29 cellular contexts compared by ENCODE assay signal in genomic region chr6:143243786-143244185, GRCh38.
"Had no signal": no experiment of that assay in that cellular context is flagged by ENCODE, and none has a peak within 500 bp of the region (broad histone marks: within the 10 kb centered on the region; RNA-seq: fewer than 3 reads in every experiment).

No MANE protein-coding gene starts in this region.

- H3K9me3 Mint-ChIP-seq: immature natural killer cell had no signal

- H3K27ac Mint-ChIP-seq: immature natural killer cell; naive thymus-derived CD8-positive, alpha-beta T cell; nephron; neural progenitor cell; stimulated activated naive B cell treated with anti-CD40 and anti-IgM and Interleukin-4, amounts not matched to agents 10 μg/mL and 1 μg/mL and 100 μg/mL, for 72 hours had no signal

- DNase-seq: immature natural killer cell; kidney; left colon; left lung; lower lobe of right lung; mammary epithelial cell; mesenchymal stem cell; naive thymus-derived CD8-positive, alpha-beta T cell; pancreas; posterior cingulate gyrus; retina; right cardiac atrium; stimulated activated CD4-positive, alpha-beta T cell treated with anti-CD3 and anti-CD28 coated beads, Interleukin-12 subunit alpha, Interleukin-12 subunit beta, amount 100 ng/mL, for 4 hours; stimulated activated CD4-positive, alpha-beta T cell treated with anti-CD3 and anti-CD28 coated beads, Interleukin-15, amount 100 ng/mL, for 24 hours; stimulated activated CD4-positive, alpha-beta T cell treated with anti-CD3 and anti-CD28 coated beads, Interleukin-2, amount 100 ng/mL, for 24 hours; stimulated activated CD4-positive, alpha-beta T cell treated with anti-CD3 and anti-CD28 coated beads, Interleukin-4, amount 100 ng/mL, for 1 hour; stimulated activated naive B cell treated with anti-CD40 and anti-IgM and Interleukin-4, amounts not matched to agents 10 μg/mL and 1 μg/mL and 100 μg/mL, for 72 hours; stimulated activated naive CD8-positive, alpha-beta T cell treated with anti-CD3 and anti-CD28 coated beads, Interleukin-15, Interleukin-2, amounts not matched to agents 100 U/mL and 50 U/mL, for 24 hours; stomach; testis; thyroid gland; transverse colon; upper lobe of left lung had no signal

- ATAC-seq: left colon; left lung; lower lobe of right lung; naive thymus-derived CD8-positive, alpha-beta T cell; right cardiac atrium; sciatic nerve; stimulated activated naive B cell treated with anti-CD40 and anti-IgM and Interleukin-4, amounts not matched to agents 10 μg/mL and 1 μg/mL and 100 μg/mL, for 72 hours; stimulated activated naive CD8-positive, alpha-beta T cell treated with anti-CD3 and anti-CD28 coated beads, Interleukin-15, Interleukin-2, amounts not matched to agents 100 U/mL and 50 U/mL, for 24 hours had no signal

- H3K4me3 Mint-ChIP-seq: immature natural killer cell; naive thymus-derived CD8-positive, alpha-beta T cell; nephron; neural progenitor cell; stimulated activated naive B cell treated with anti-CD40 and anti-IgM and Interleukin-4, amounts not matched to agents 10 μg/mL and 1 μg/mL and 100 μg/mL, for 72 hours had no signal

- H3K36me3 Mint-ChIP-seq: immature natural killer cell, neural progenitor cell had no signal

- H3K4me1 Mint-ChIP-seq: naive thymus-derived CD8-positive, alpha-beta T cell; nephron; neural progenitor cell; stimulated activated naive B cell treated with anti-CD40 and anti-IgM and Interleukin-4, amounts not matched to agents 10 μg/mL and 1 μg/mL and 100 μg/mL, for 72 hours had no signal

- H3K27me3 Mint-ChIP-seq: naive thymus-derived CD8-positive, alpha-beta T cell; stimulated activated naive B cell treated with anti-CD40 and anti-IgM and Interleukin-4, amounts not matched to agents 10 μg/mL and 1 μg/mL and 100 μg/mL, for 72 hours had no signal

- H3K4me3 ChIP-seq: left lung, lower lobe of right lung, neural progenitor cell, pancreas, prostate gland, skin epidermis, stomach, testis, thyroid gland, transverse colon, upper lobe of left lung, vagina had no signal
